1 cellular context compared by ENCODE assay signal in the genomic region with DNA sequence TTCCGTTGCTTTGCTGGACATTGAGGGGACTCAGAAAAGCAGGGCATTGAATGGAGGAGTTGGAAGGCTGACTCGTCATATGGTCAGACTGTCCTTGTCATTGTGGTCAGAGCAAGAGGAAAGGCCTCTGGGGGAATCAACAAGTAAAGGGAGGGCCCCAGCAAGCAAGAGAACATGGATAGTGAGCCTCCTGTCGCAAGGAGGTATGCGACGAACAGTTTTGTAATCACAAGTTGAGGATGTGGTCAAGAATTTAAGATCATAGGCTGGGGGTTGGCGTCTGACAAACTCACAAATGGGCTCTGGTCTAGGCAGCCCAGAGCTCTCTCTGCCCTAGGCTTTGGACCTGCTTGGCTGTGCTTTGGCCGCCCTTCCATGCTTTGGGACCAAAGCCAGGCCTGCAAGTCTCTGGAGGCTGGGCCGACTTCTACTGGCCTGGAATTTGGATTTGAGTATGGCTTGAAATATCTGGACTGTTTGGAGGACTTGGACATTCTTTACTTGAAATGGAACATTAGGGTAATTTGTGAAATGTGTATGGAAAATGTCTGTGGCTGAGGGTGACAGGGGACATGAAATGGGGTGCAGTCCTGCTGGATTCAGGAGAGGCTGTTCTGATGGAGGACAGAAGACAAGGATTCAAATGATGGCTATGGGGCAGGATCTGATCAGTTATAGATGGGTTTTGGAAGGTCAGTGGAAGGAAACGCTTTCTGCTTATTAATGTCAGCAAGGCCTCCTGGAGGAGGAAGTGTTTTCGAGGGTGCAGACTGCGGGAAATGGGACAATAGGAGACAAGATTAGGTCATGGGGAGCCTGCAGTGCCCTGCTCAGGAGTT.
TF ChIP-seq lines count a peak whose summit lies in the region.

No MANE protein-coding gene starts in this region.

TF ChIP-seq in K562, 482 proteins besides CTCF, POLR2A, EP300 and RAD21 (continues in another document):
- no peak for TF ChIP-seq GTF2A2 (tag; IDR thresholded peaks at IDR 0.05)
- no peak for TF ChIP-seq HMG20B (CRISPR knock-in tag; IDR thresholded peaks at IDR 0.05)
- TF ChIP-seq, protein P1, sequence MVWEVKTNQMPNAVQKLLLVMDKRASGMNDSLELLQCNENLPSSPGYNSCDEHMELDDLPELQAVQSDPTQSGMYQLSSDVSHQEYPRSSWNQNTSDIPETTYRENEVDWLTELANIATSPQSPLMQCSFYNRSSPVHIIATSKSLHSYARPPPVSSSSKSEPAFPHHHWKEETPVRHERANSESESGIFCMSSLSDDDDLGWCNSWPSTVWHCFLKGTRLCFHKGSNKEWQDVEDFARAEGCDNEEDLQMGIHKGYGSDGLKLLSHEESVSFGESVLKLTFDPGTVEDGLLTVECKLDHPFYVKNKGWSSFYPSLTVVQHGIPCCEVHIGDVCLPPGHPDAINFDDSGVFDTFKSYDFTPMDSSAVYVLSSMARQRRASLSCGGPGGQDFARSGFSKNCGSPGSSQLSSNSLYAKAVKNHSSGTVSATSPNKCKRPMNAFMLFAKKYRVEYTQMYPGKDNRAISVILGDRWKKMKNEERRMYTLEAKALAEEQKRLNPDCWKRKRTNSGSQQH (CRISPR knock-in tag; IDR thresholded peaks at IDR 0.05), result no peak
- peak; percentile 77 for TF ChIP-seq CEBPB (tag; IDR thresholded peaks at IDR 0.05)
- TF ChIP-seq ILK (tag; IDR thresholded peaks at IDR 0.05; ENCODE audit: borderline replicate concordance, low read depth), result no peak
- TF ChIP-seq KDM2B (CRISPR knock-in tag; IDR thresholded peaks at IDR 0.05), result no peak
- no peak for TF ChIP-seq SAFB (IDR thresholded peaks at IDR 0.05; ENCODE audit: borderline replicate concordance, low read depth, low read length)
- TF ChIP-seq CHD4 (IDR thresholded peaks at IDR 0.05; ENCODE audit: insufficient read depth, insufficient replicate concordance, low read depth, low read length, poor library complexity, severe bottlenecking), result peak; percentile 47
- TF ChIP-seq FOXA3 (CRISPR knock-in tag; conservative IDR thresholded peaks at IDR 0.05 in 1 of 2, IDR thresholded peaks at IDR 0.05 in 1 of 2), result peak; percentile 58 to 77; a peak in 3 of 4 replicates
- TF ChIP-seq, protein P2, sequence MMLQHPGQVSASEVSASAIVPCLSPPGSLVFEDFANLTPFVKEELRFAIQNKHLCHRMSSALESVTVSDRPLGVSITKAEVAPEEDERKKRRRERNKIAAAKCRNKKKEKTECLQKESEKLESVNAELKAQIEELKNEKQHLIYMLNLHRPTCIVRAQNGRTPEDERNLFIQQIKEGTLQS (IDR thresholded peaks at IDR 0.05), result peak; percentile 27; the same call in 1 of the 2 replicates
- TF ChIP-seq, protein P2 (CRISPR knock-in tag; conservative IDR thresholded peaks at IDR 0.05), result no peak
- TF ChIP-seq OTX1 (CRISPR knock-in tag; IDR thresholded peaks at IDR 0.05), result no peak
- TF ChIP-seq, protein P3, sequence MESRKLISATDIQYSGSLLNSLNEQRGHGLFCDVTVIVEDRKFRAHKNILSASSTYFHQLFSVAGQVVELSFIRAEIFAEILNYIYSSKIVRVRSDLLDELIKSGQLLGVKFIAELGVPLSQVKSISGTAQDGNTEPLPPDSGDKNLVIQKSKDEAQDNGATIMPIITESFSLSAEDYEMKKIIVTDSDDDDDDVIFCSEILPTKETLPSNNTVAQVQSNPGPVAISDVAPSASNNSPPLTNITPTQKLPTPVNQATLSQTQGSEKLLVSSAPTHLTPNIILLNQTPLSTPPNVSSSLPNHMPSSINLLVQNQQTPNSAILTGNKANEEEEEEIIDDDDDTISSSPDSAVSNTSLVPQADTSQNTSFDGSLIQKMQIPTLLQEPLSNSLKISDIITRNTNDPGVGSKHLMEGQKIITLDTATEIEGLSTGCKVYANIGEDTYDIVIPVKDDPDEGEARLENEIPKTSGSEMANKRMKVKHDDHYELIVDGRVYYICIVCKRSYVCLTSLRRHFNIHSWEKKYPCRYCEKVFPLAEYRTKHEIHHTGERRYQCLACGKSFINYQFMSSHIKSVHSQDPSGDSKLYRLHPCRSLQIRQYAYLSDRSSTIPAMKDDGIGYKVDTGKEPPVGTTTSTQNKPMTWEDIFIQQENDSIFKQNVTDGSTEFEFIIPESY (CRISPR knock-in tag; IDR thresholded peaks at IDR 0.05), result 0 out of 2 replicates have a peak, but pooled peaks have one; percentile 35
- TF ChIP-seq CBX1 (IDR thresholded peaks at IDR 0.05; ENCODE audit: low read depth), result peak; percentile 77; the same call in 1 of the 2 replicates
- TF ChIP-seq TAF7 (tag; IDR thresholded peaks at IDR 0.05), result no peak
- TF ChIP-seq ETV1 (tag; conservative IDR thresholded peaks at IDR 0.05; ENCODE audit: low read depth), result 0 out of 2 replicates have a peak, but pooled peaks have one; percentile 43
- TF ChIP-seq DPF2 (IDR thresholded peaks at IDR 0.05), result peak; percentile 73
- TF ChIP-seq SMARCA4 (IDR thresholded peaks at IDR 0.05), result peak; percentile 58; the same call in 1 of the 2 replicates
- no peak for TF ChIP-seq SMAD2 (IDR thresholded peaks at IDR 0.05; ENCODE audit: low read depth, low read length)
- peak in 1 of 2 experiments; percentile 41; a peak in 1 of 3 replicates for TF ChIP-seq CBX3 (IDR thresholded peaks at IDR 0.05; ENCODE audit: borderline replicate concordance in 1 of 2, low read length in 2 of 2)
- no peak for TF ChIP-seq ZNF561 (CRISPR knock-in tag; conservative IDR thresholded peaks at IDR 0.05)
- TF ChIP-seq, protein P4, sequence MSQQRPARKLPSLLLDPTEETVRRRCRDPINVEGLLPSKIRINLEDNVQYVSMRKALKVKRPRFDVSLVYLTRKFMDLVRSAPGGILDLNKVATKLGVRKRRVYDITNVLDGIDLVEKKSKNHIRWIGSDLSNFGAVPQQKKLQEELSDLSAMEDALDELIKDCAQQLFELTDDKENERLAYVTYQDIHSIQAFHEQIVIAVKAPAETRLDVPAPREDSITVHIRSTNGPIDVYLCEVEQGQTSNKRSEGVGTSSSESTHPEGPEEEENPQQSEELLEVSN (IDR thresholded peaks at IDR 0.05; ENCODE audit: borderline replicate concordance in 1 of 2, extremely low read depth in 1 of 2, insufficient read depth in 1 of 2, insufficient read length in 1 of 2, low read depth in 1 of 2, low read length in 1 of 2, poor library complexity in 1 of 2, severe bottlenecking in 1 of 2), result peak in 1 of 2 experiments; percentile 17
- no peak for TF ChIP-seq POLR2AphosphoS2 (IDR thresholded peaks at IDR 0.05; ENCODE audit: low read length)
- TF ChIP-seq, protein P5, sequence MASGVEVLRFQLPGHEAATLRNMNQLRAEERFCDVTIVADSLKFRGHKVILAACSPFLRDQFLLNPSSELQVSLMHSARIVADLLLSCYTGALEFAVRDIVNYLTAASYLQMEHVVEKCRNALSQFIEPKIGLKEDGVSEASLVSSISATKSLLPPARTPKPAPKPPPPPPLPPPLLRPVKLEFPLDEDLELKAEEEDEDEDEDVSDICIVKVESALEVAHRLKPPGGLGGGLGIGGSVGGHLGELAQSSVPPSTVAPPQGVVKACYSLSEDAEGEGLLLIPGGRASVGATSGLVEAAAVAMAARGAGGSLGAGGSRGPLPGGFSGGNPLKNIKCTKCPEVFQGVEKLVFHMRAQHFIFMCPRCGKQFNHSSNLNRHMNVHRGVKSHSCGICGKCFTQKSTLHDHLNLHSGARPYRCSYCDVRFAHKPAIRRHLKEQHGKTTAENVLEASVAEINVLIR (CRISPR knock-in tag; IDR thresholded peaks at IDR 0.05), result peak; percentile 44; the same call in 1 of the 2 replicates
- peak; percentile 33; the same call in 1 of the 2 replicates for TF ChIP-seq BACH1 (tag; IDR thresholded peaks at IDR 0.05)
- TF ChIP-seq, protein P6, sequence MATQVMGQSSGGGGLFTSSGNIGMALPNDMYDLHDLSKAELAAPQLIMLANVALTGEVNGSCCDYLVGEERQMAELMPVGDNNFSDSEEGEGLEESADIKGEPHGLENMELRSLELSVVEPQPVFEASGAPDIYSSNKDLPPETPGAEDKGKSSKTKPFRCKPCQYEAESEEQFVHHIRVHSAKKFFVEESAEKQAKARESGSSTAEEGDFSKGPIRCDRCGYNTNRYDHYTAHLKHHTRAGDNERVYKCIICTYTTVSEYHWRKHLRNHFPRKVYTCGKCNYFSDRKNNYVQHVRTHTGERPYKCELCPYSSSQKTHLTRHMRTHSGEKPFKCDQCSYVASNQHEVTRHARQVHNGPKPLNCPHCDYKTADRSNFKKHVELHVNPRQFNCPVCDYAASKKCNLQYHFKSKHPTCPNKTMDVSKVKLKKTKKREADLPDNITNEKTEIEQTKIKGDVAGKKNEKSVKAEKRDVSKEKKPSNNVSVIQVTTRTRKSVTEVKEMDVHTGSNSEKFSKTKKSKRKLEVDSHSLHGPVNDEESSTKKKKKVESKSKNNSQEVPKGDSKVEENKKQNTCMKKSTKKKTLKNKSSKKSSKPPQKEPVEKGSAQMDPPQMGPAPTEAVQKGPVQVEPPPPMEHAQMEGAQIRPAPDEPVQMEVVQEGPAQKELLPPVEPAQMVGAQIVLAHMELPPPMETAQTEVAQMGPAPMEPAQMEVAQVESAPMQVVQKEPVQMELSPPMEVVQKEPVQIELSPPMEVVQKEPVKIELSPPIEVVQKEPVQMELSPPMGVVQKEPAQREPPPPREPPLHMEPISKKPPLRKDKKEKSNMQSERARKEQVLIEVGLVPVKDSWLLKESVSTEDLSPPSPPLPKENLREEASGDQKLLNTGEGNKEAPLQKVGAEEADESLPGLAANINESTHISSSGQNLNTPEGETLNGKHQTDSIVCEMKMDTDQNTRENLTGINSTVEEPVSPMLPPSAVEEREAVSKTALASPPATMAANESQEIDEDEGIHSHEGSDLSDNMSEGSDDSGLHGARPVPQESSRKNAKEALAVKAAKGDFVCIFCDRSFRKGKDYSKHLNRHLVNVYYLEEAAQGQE (CRISPR knock-in tag; IDR thresholded peaks at IDR 0.05; ENCODE audit: low read depth), result peak; percentile 19; the same call in 1 of the 2 replicates
- TF ChIP-seq, protein P7, sequence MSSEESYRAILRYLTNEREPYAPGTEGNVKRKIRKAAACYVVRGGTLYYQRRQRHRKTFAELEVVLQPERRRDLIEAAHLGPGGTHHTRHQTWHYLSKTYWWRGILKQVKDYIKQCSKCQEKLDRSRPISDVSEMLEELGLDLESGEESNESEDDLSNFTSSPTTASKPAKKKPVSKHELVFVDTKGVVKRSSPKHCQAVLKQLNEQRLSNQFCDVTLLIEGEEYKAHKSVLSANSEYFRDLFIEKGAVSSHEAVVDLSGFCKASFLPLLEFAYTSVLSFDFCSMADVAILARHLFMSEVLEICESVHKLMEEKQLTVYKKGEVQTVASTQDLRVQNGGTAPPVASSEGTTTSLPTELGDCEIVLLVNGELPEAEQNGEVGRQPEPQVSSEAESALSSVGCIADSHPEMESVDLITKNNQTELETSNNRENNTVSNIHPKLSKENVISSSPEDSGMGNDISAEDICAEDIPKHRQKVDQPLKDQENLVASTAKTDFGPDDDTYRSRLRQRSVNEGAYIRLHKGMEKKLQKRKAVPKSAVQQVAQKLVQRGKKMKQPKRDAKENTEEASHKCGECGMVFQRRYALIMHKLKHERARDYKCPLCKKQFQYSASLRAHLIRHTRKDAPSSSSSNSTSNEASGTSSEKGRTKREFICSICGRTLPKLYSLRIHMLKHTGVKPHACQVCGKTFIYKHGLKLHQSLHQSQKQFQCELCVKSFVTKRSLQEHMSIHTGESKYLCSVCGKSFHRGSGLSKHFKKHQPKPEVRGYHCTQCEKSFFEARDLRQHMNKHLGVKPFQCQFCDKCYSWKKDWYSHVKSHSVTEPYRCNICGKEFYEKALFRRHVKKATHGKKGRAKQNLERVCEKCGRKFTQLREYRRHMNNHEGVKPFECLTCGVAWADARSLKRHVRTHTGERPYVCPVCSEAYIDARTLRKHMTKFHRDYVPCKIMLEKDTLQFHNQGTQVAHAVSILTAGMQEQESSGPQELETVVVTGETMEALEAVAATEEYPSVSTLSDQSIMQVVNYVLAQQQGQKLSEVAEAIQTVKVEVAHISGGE (CRISPR knock-in tag; IDR thresholded peaks at IDR 0.05), result 0 out of 6 replicates have a peak, but pooled peaks of 1 of the 3 experiments have one; percentile 31
- TF ChIP-seq, protein P8, sequence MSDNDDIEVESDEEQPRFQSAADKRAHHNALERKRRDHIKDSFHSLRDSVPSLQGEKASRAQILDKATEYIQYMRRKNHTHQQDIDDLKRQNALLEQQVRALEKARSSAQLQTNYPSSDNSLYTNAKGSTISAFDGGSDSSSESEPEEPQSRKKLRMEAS (CRISPR knock-in tag; IDR thresholded peaks at IDR 0.05), result peak; percentile 46; the same call in 1 of the 2 replicates
- TF ChIP-seq ESRRA (IDR thresholded peaks at IDR 0.05; ENCODE audit: borderline replicate concordance, low read depth), result peak; percentile 67; the same call in 1 of the 2 replicates
- TF ChIP-seq, protein P9, sequence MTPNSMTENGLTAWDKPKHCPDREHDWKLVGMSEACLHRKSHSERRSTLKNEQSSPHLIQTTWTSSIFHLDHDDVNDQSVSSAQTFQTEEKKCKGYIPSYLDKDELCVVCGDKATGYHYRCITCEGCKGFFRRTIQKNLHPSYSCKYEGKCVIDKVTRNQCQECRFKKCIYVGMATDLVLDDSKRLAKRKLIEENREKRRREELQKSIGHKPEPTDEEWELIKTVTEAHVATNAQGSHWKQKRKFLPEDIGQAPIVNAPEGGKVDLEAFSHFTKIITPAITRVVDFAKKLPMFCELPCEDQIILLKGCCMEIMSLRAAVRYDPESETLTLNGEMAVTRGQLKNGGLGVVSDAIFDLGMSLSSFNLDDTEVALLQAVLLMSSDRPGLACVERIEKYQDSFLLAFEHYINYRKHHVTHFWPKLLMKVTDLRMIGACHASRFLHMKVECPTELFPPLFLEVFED (CRISPR knock-in tag; conservative IDR thresholded peaks at IDR 0.05), result no peak
- TF ChIP-seq, protein P10, sequence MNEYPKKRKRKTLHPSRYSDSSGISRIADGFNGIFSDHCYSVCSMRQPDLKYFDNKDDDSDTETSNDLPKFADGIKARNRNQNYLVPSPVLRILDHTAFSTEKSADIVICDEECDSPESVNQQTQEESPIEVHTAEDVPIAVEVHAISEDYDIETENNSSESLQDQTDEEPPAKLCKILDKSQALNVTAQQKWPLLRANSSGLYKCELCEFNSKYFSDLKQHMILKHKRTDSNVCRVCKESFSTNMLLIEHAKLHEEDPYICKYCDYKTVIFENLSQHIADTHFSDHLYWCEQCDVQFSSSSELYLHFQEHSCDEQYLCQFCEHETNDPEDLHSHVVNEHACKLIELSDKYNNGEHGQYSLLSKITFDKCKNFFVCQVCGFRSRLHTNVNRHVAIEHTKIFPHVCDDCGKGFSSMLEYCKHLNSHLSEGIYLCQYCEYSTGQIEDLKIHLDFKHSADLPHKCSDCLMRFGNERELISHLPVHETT (CRISPR knock-in tag; conservative IDR thresholded peaks at IDR 0.05 in 1 of 2, IDR thresholded peaks at IDR 0.05 in 1 of 2), result peak in 1 of 2 experiments; percentile 73; a peak in 1 of 4 replicates
- 0 out of 2 replicates have a peak, but pooled peaks have one; percentile 3 for TF ChIP-seq TAL1 (IDR thresholded peaks at IDR 0.05)
- peak; percentile 43; the same call in 1 of the 2 replicates for TF ChIP-seq TCF3 (CRISPR knock-in tag; IDR thresholded peaks at IDR 0.05)
- TF ChIP-seq SPI1 (IDR thresholded peaks at IDR 0.05; ENCODE audit: borderline replicate concordance, low read depth, low read length), result 0 out of 2 replicates have a peak, but pooled peaks have one; percentile 22
- no peak for TF ChIP-seq NR2C2 (CRISPR knock-in tag; IDR thresholded peaks at IDR 0.05)
- TF ChIP-seq NR2C2 (tag; IDR thresholded peaks at IDR 0.05), result peak; percentile 35; the same call in 1 of the 2 replicates
